In the genomic region with DNA sequence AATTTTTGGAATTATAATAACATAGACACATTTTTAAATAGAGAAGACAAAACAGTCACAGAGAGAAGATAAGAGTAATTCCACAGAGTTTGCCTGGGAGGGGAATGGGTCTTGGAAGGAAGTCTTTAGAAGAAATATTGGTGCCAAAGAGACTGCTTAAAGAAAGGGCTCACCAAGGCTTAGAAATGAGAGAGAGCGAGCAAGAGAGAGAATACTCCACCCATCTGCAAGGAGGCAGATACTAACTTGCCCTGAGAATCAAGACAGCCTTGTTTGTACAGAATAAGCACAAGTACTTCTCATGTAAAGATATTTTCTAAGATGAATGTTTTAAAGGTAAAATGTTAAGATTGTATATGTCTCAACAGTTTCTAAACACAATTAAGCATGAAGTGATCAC, we compare ENCODE assay signal across 10 cellular contexts.
DNase-seq lines count a peak whose midpoint lies in the region; ATAC-seq and TF ChIP-seq lines count a peak whose summit lies in the region.
"Had no signal": no experiment of that assay in that cellular context is flagged by ENCODE, and none has a peak within 500 bp of the region (broad histone marks: within the 10 kb centered on the region; RNA-seq: fewer than 3 reads in every experiment).

No MANE protein-coding gene starts in this region.

- H3K36me3 ChIP-seq in Loucy (ENCODE audit: insufficient read depth, low read length), result no peaks in the 10 kb centered on the region

- H3K9me2 ChIP-seq in Loucy (replicated peaks; ENCODE audit: low read depth, low read length), result no peaks in the 10 kb centered on the region

- H3K4me3 ChIP-seq in Loucy (ENCODE audit: low read length, poor library complexity, severe bottlenecking) (peak overlapping the region; percentile 14), right cardiac atrium (ENCODE audit: low read length) (no peak overlapping the region)

- no peaks in the 10 kb centered on the region for H4K20me1 ChIP-seq in Loucy (ENCODE audit: insufficient read depth, low read length, poor library complexity, severe bottlenecking)

- no peaks in the 10 kb centered on the region for H3K36me3 Mint-ChIP-seq in activated naive CD8-positive, alpha-beta T cell treated with anti-CD3 and anti-CD28 coated beads for 36 hours
- no peaks in the 10 kb centered on the region for H3K36me3 Mint-ChIP-seq in stimulated activated effector memory CD8-positive, alpha-beta T cell treated with anti-CD3 and anti-CD28 coated beads, Interleukin-12 subunit alpha, Interleukin-12 subunit beta, amount 100 ng/mL, for 72 hours
- H3K36me3 Mint-ChIP-seq: activated naive CD8-positive, alpha-beta T cell treated with anti-CD3 and anti-CD28 coated beads, Interleukin-2, amount 10 ng/mL, durations not matched to agents 7 days and 5 days had no signal

- DNase-seq in activated naive CD8-positive, alpha-beta T cell treated with anti-CD3 and anti-CD28 coated beads for 36 hours, result no peak
- DNase-seq in right cardiac atrium (no peak), KG1 (lab: John Stamatoyannopoulos, UW) (no peak), GM19240 (ENCODE audit: insufficient read length, low spot score) (no peak), DMS53 treated with DMSO at 0.1 percent for 48 hours (lab: John Stamatoyannopoulos, UW; ENCODE audit: unreplicated experiment) (no peak), SKM-1 (lab: John Stamatoyannopoulos, UW; ENCODE audit: unreplicated experiment) (no peak)
- no peak for DNase-seq in stimulated activated effector memory CD8-positive, alpha-beta T cell treated with anti-CD3 and anti-CD28 coated beads, Interleukin-12 subunit alpha, Interleukin-12 subunit beta, amount 100 ng/mL, for 72 hours (ENCODE audit: low spot score in 2 of 2)
- DNase-seq: activated naive CD8-positive, alpha-beta T cell treated with anti-CD3 and anti-CD28 coated beads, Interleukin-2, amount 10 ng/mL, durations not matched to agents 7 days and 5 days; NCI-H510A had no signal

- H3K4me1 ChIP-seq in Loucy (ENCODE audit: insufficient read depth, low read length, poor library complexity, severe bottlenecking) (peaks cover 38% of the 10 kb centered on the region), right cardiac atrium (ENCODE audit: control insufficient read depth, insufficient read depth, low read length) (peaks cover 4% of the 10 kb centered on the region)

- H3K4me3 Mint-ChIP-seq in activated naive CD8-positive, alpha-beta T cell treated with anti-CD3 and anti-CD28 coated beads for 36 hours, result no peak overlapping the region
- H3K4me3 Mint-ChIP-seq in stimulated activated effector memory CD8-positive, alpha-beta T cell treated with anti-CD3 and anti-CD28 coated beads, Interleukin-12 subunit alpha, Interleukin-12 subunit beta, amount 100 ng/mL, for 72 hours, result no peak overlapping the region

- no peaks in the 10 kb centered on the region for H3K27me3 Mint-ChIP-seq in activated naive CD8-positive, alpha-beta T cell treated with anti-CD3 and anti-CD28 coated beads for 36 hours
- H3K27me3 Mint-ChIP-seq: activated naive CD8-positive, alpha-beta T cell treated with anti-CD3 and anti-CD28 coated beads, Interleukin-2, amount 10 ng/mL, durations not matched to agents 7 days and 5 days had no signal

- peak overlapping the region; percentile 54 for H3K27ac Mint-ChIP-seq in activated naive CD8-positive, alpha-beta T cell treated with anti-CD3 and anti-CD28 coated beads for 36 hours
- peak overlapping the region; percentile 67 for H3K27ac Mint-ChIP-seq in stimulated activated effector memory CD8-positive, alpha-beta T cell treated with anti-CD3 and anti-CD28 coated beads, Interleukin-12 subunit alpha, Interleukin-12 subunit beta, amount 100 ng/mL, for 72 hours

- no peak overlapping the region for H3K27ac ChIP-seq in right cardiac atrium (ENCODE audit: low read length)

- WGBS in right cardiac atrium, result 47% methylated on average over 1 of the region's 1 CpG

- intact Hi-C loops in right cardiac atrium (cut with DNase I), result loop anchor here in 2 of 4 donors (5.0 to 10.0 kb wide), 3 partner anchors 125 to 505 kb away; a partner anchor contains a TSS

- H3K4me2 ChIP-seq in Loucy (ENCODE audit: low read depth, low read length, poor library complexity, severe bottlenecking), result peak overlapping the region; percentile 59

- ATAC-seq in right cardiac atrium, result peak; percentile 22 to 23
- no peak for ATAC-seq in stimulated activated effector memory CD8-positive, alpha-beta T cell treated with anti-CD3 and anti-CD28 coated beads, Interleukin-12 subunit alpha, Interleukin-12 subunit beta, amount 100 ng/mL, for 72 hours

- no peaks in the 10 kb centered on the region for H3K79me2 ChIP-seq in Loucy (ENCODE audit: insufficient read depth, low read length)

- H2AFZ ChIP-seq in Loucy (ENCODE audit: low read length), result peak overlapping the region; percentile 49

- H3F3A ChIP-seq in Loucy (ENCODE audit: low read depth), result no peaks in the 10 kb centered on the region; the same call in 1 of the 2 replicates

- no peaks in the 10 kb centered on the region for H3K9me3 Mint-ChIP-seq in activated naive CD8-positive, alpha-beta T cell treated with anti-CD3 and anti-CD28 coated beads for 36 hours
- no peaks in the 10 kb centered on the region for H3K9me3 Mint-ChIP-seq in stimulated activated effector memory CD8-positive, alpha-beta T cell treated with anti-CD3 and anti-CD28 coated beads, Interleukin-12 subunit alpha, Interleukin-12 subunit beta, amount 100 ng/mL, for 72 hours
- H3K9me3 Mint-ChIP-seq: activated naive CD8-positive, alpha-beta T cell treated with anti-CD3 and anti-CD28 coated beads, Interleukin-2, amount 10 ng/mL, durations not matched to agents 7 days and 5 days had no signal

- peaks cover 32% of the 10 kb centered on the region for H3K4me1 Mint-ChIP-seq in activated naive CD8-positive, alpha-beta T cell treated with anti-CD3 and anti-CD28 coated beads for 36 hours
- peaks cover 31% of the 10 kb centered on the region for H3K4me1 Mint-ChIP-seq in stimulated activated effector memory CD8-positive, alpha-beta T cell treated with anti-CD3 and anti-CD28 coated beads, Interleukin-12 subunit alpha, Interleukin-12 subunit beta, amount 100 ng/mL, for 72 hours

- H3K9ac ChIP-seq in Loucy (ENCODE audit: low read depth, low read length, poor library complexity, severe bottlenecking), result peak overlapping the region; percentile 9

- no peak for TF ChIP-seq CTCF in Loucy (conservative IDR thresholded peaks at IDR 0.05; ENCODE audit: low read length)

- H3K9me3 ChIP-seq in Loucy (ENCODE audit: insufficient read depth, low read depth, low read length) (no peaks in the 10 kb centered on the region), right cardiac atrium (ENCODE audit: control insufficient read depth, low read length) (no peaks in the 10 kb centered on the region)

- H3K27me3 ChIP-seq in Loucy (ENCODE audit: insufficient read depth, low read length, poor library complexity, severe bottlenecking) (no peaks in the 10 kb centered on the region), right cardiac atrium (ENCODE audit: control insufficient read depth, insufficient read depth) (no peaks in the 10 kb centered on the region)
